ENCODE assay signal across 11 cellular contexts in the genomic region with DNA sequence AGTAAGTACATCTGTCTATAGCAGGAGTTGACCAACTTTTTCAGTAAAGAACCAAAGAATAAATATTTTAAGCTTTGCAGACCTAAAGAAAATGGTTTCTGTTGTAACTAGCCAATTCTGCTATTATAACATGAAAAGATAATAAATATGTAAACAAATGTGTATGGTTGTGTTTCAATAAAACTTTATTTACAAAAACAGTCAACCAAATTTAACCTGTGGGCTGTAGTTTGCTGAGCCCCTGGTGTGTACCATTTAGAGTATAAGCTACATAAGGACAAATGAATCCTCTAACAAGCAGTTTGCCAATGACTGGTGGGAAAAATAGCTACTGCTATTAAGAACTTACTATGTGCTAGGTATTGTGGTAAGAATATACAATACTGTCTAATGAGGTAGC.
"Had no signal": no experiment of that assay in that cellular context is flagged by ENCODE, and none has a peak within 500 bp of the region (broad histone marks: within the 10 kb centered on the region; RNA-seq: fewer than 3 reads in every experiment).

No MANE protein-coding gene starts in this region.

- H3K4me1 ChIP-seq: HAP-1 had no signal

- H3K4me3 ChIP-seq: GM23248, GM23338, HAP-1 had no signal

- H3K36me3 ChIP-seq: HAP-1 had no signal

- H2AFZ ChIP-seq: GM23248, GM23338 had no signal

- H3K9me3 ChIP-seq: HAP-1 had no signal

- H3K4me2 ChIP-seq: GM23338 had no signal

- H3K27ac ChIP-seq: GM23248 had no signal

- ATAC-seq: GM23338, HCT116 had no signal

- DNase-seq: GM23248, GOT3, H7, H9, HCEC 1CT, HFFc6 had no signal

- H3K9ac ChIP-seq: GM23248 had no signal

- FAIRE-seq: H1, H54 had no signal
